In genomic region chr13:20676213-20676612, GRCh38 we compare ENCODE assay signal across 27 cellular contexts.
"Had no signal": no experiment of that assay in that cellular context is flagged by ENCODE, and none has a peak within 500 bp of the region (broad histone marks: within the 10 kb centered on the region; RNA-seq: fewer than 3 reads in every experiment).

No MANE protein-coding gene starts in this region.

- H3K9me3 ChIP-seq: MG63 had no signal

- ATAC-seq: activated CD4-positive, alpha-beta T cell treated with anti-CD3 and anti-CD28 coated beads for 36 hours; activated CD4-positive, CD25-positive, alpha-beta regulatory T cell treated with anti-CD3 and anti-CD28 coated beads, Interleukin-2, amount 50 U/mL, for 24 hours; activated naive CD8-positive, alpha-beta T cell treated with anti-CD3 and anti-CD28 coated beads, Interleukin-2, amount 50 U/mL, for 24 hours; activated T-cell treated with anti-CD3 and anti-CD28 coated beads, Interleukin-2, amount 50 U/mL, for 4 hours; WTC11 had no signal

- H3K27me3 ChIP-seq: MG63 had no signal

- H3K4me3 ChIP-seq: MG63 had no signal

- DNase-seq: activated CD4-positive, alpha-beta memory T cell treated with anti-CD3 and anti-CD28 coated beads for 36 hours; activated CD4-positive, alpha-beta T cell treated with anti-CD3 and anti-CD28 coated beads for 36 hours; activated CD4-positive, alpha-beta T cell treated with anti-CD3 and anti-CD28 coated beads, Interleukin-2, amount 50 U/mL, for 1 hour; activated CD8-positive, alpha-beta memory T cell treated with anti-CD3 and anti-CD28 coated beads, Interleukin-2, amount 50 U/mL, for 4 hours; activated naive CD4-positive, alpha-beta T cell treated with anti-CD3 and anti-CD28 coated beads, Interleukin-2, amount 10 ng/mL, durations not matched to agents 7 days and 5 days; activated naive CD8-positive, alpha-beta T cell treated with anti-CD3 and anti-CD28 coated beads, Interleukin-2, amount 50 U/mL, for 24 hours; activated T-cell treated with anti-CD3 and anti-CD28 coated beads for 4 hours; activated T-cell treated with anti-CD3 and anti-CD28 coated beads, Interleukin-2, amount 50 U/mL, for 4 hours; anterior cingulate cortex; Kasumi-1; KG1; MG63; MV-4-11; NCI-H1092; NCI-H1436 treated with DMSO at 0.1 percent for 48 hours; NCI-H1694 treated with DMSO at 0.1 percent for 48 hours; NCI-H2029; NCI-H345; NCI-H510A; NCI-H526; NCI-H748 treated with DMSO at 0.1 percent for 48 hours; Right ventricle myocardium superior; SW 1271; T-helper 1 cell; T1000 had no signal

- H3K36me3 ChIP-seq: MG63 had no signal
